Comparison of ENCODE assay signal across 14 cellular contexts in the genomic region with DNA sequence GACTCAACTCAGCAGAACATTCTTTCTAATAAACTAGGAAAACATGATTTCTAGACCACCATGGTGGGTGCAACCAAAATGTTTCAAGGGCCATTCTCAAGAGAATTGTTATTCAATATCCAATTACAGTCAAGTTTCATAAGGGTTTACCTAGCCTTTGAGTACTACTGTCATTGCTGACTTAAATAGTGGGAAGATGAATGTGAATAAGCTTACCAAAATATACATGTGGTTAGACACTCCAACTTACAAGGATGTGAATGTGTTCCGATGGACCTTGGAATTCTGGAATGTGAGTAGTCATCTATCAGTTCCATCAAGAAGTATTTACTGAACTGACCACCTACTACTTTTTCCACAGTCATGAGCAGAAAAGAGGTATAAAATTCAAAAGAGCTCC. TPM values are rescaled to one million over a fixed set of nuclear protein-coding genes. Genes with fewer than 3 reads are reported as not detected.
DNase-seq lines count a peak whose midpoint lies in the region; ATAC-seq and TF ChIP-seq lines count a peak whose summit lies in the region.
"Had no signal": no experiment of that assay in that cellular context is flagged by ENCODE, and none has a peak within 500 bp of the region (broad histone marks: within the 10 kb centered on the region; RNA-seq: fewer than 3 reads in every experiment).

No MANE protein-coding gene starts in this region.

- 0% methylated on average over 1 of the region's 1 CpG for WGBS in body of pancreas, 2 donors
- WGBS in mesenchymal stem cell, result no CpG with 5 or more reads among the region's 1 CpG

- TF ChIP-seq POLR2A in body of pancreas (IDR thresholded peaks at IDR 0.05), result no peak

- CTCF ChIA-PET in T-cell (lab: Charles Lee), result interaction anchor here in 1 of 2 donors (0.5 kb wide), 1 partner anchor 100 kb away, joined by 4 read pairs; no protein-coding TSS in a partner anchor

- no peaks in the 10 kb centered on the region for H3K36me3 ChIP-seq in body of pancreas (replicated peaks in 1 of 2; ENCODE audit: insufficient read depth in 1 of 2, low read depth in 2 of 2)
- H3K36me3 ChIP-seq in mesenchymal stem cell (ENCODE audit: control insufficient read depth in 1 of 2, insufficient read depth in 2 of 2, low read depth in 1 of 2, low read length in 2 of 2), result peaks cover 0 to 14% of the 10 kb centered on the region in 2 experiments
- H3K36me3 ChIP-seq: spleen had no signal

- H3K27me3 ChIP-seq in body of pancreas (no peaks in the 10 kb centered on the region), mesenchymal stem cell (ENCODE audit: control insufficient read depth in 1 of 2, insufficient read depth in 1 of 2, low read length in 2 of 2) (no peaks in the 10 kb centered on the region)
- H3K27me3 ChIP-seq: spleen had no signal

- H3K4me1 ChIP-seq in body of pancreas, result peaks cover 90% of the 10 kb centered on the region
- peaks cover 15% of the 10 kb centered on the region for H3K4me1 ChIP-seq in mesenchymal stem cell (ENCODE audit: control insufficient read depth, insufficient read depth, low read depth, low read length)

- intact Hi-C loops in body of pancreas (cut with DNase I), result no loop called here

- no peak overlapping the region for H3K4me3 Mint-ChIP-seq in T-cell
- H3K4me3 Mint-ChIP-seq: activated naive CD8-positive, alpha-beta T cell; CD8-positive, alpha-beta memory T cell; effector memory CD8-positive, alpha-beta T cell had no signal

- H2BK15ac ChIP-seq in mesenchymal stem cell (ENCODE audit: low read depth, poor library complexity, severe bottlenecking), result no peak overlapping the region

- no peaks in the 10 kb centered on the region for H3K9me3 ChIP-seq in body of pancreas
- H3K9me3 ChIP-seq in mesenchymal stem cell (ENCODE audit: control insufficient read depth, low read length), result no peaks in the 10 kb centered on the region
- H3K9me3 ChIP-seq: spleen had no signal

- no peaks in the 10 kb centered on the region for H3K36me3 Mint-ChIP-seq in T-cell
- H3K36me3 Mint-ChIP-seq: activated naive CD8-positive, alpha-beta T cell; CD8-positive, alpha-beta memory T cell had no signal

- H2BK12ac ChIP-seq in mesenchymal stem cell (ENCODE audit: low read length in 2 of 2), result no peak overlapping the region

- no peak overlapping the region for H3K4ac ChIP-seq in mesenchymal stem cell (ENCODE audit: low read depth in 1 of 2, low read length in 2 of 2)

- H3K9ac ChIP-seq in mesenchymal stem cell (ENCODE audit: low read length), result peak overlapping the region; percentile 72

- no peaks in the 10 kb centered on the region for H3K79me1 ChIP-seq in mesenchymal stem cell (replicated peaks; ENCODE audit: low read length, poor library complexity, severe bottlenecking)

- peak overlapping the region in 3 of 4 donors; percentile 59 to 86 (median 80) for H3K27ac ChIP-seq in body of pancreas
- peak overlapping the region; percentile 90 for H3K27ac ChIP-seq in mesenchymal stem cell (ENCODE audit: low read length, poor library complexity, severe bottlenecking)

- H2BK120ac ChIP-seq in mesenchymal stem cell (ENCODE audit: low read depth, low read length), result no peak overlapping the region

- H3K27me3 Mint-ChIP-seq in T-cell, result peaks cover 0 to 6% of the 10 kb centered on the region in 2 donors

- no peak overlapping the region for H3K4me2 ChIP-seq in mesenchymal stem cell (ENCODE audit: low read length, poor library complexity, severe bottlenecking)
- H3K4me2 ChIP-seq: PC-9 had no signal

- H3K9me3 Mint-ChIP-seq in T-cell, result no peaks in the 10 kb centered on the region
- H3K9me3 Mint-ChIP-seq: CD8-positive, alpha-beta memory T cell; effector memory CD8-positive, alpha-beta T cell had no signal

- H3K18ac ChIP-seq in mesenchymal stem cell (ENCODE audit: low read depth in 1 of 2, low read length in 2 of 2), result no peak overlapping the region

- no peak overlapping the region for H3K27ac Mint-ChIP-seq in T-cell
- H3K27ac Mint-ChIP-seq: activated naive CD8-positive, alpha-beta T cell; CD8-positive, alpha-beta memory T cell; effector memory CD8-positive, alpha-beta T cell had no signal

- POLR2A ChIA-PET in T-cell (lab: Charles Lee), result interaction anchor here in 1 of 2 donors (0.6 kb wide), 1 partner anchor 70 kb away, joined by 3 read pairs; no protein-coding TSS in a partner anchor

- no peak overlapping the region for H3K23ac ChIP-seq in mesenchymal stem cell (ENCODE audit: low read length in 2 of 2)

- ATAC-seq in body of pancreas (no peak), T-cell (replicated peaks in 1 of 4) (no peak), HG03039 (IDR thresholded peaks at IDR 0.05; ENCODE audit: unreplicated experiment) (no peak)
- no peak for ATAC-seq in stimulated activated naive CD8-positive, alpha-beta T cell treated with anti-CD3 and anti-CD28 coated beads, Interleukin-15, Interleukin-2, amounts not matched to agents 100 U/mL and 50 U/mL, for 24 hours
- ATAC-seq: effector memory CD8-positive, alpha-beta T cell had no signal

- H4K91ac ChIP-seq in mesenchymal stem cell (ENCODE audit: low read length), result no peak overlapping the region

- H2AK5ac ChIP-seq in mesenchymal stem cell (ENCODE audit: low read length, severe bottlenecking), result no peak overlapping the region

- no peak overlapping the region for H4K8ac ChIP-seq in mesenchymal stem cell (ENCODE audit: low read length)

- no peak for TF ChIP-seq CTCF in AG10803 (conservative IDR thresholded peaks at IDR 0.05; ENCODE audit: low read length)
- TF ChIP-seq CTCF in body of pancreas (IDR thresholded peaks at IDR 0.05), result no peak

- H2BK5ac ChIP-seq in mesenchymal stem cell (ENCODE audit: low read depth, low read length, poor library complexity, severe bottlenecking), result no peak overlapping the region

- no peak overlapping the region for H2AFZ ChIP-seq in mesenchymal stem cell (ENCODE audit: low read depth, low read length)
- H2AFZ ChIP-seq: PC-9 had no signal

- DNase-seq in AG10803 (ENCODE audit: low read depth) (peak; percentile 90), HS-27A (ENCODE audit: low read depth) (peak; percentile 69), body of pancreas (no peak), mesenchymal stem cell (peak; percentile 74), T-cell (no peak), SKM-1 treated with dmso at 0.1 percent for 144 hours (lab: John Stamatoyannopoulos, UW; ENCODE audit: unreplicated experiment) (no peak)
- DNase-seq in stimulated activated naive CD8-positive, alpha-beta T cell treated with anti-CD3 and anti-CD28 coated beads, Interleukin-15, Interleukin-2, amounts not matched to agents 100 U/mL and 50 U/mL, for 24 hours, result no peak
- DNase-seq: CD8-positive, alpha-beta memory T cell; effector memory CD8-positive, alpha-beta T cell; GOT3; PC-9; spleen had no signal

- H3K4me3 ChIP-seq in AG10803 (ENCODE audit: low read length) (no peak overlapping the region), body of pancreas (no peak overlapping the region), mesenchymal stem cell (ENCODE audit: insufficient read depth in 1 of 2, low read depth in 1 of 2, low read length in 2 of 2) (peak overlapping the region in 1 of 2 experiments; percentile 64)
- H3K4me3 ChIP-seq: PC-9, spleen had no signal

- no peaks in the 10 kb centered on the region for H3K4me1 Mint-ChIP-seq in T-cell
- H3K4me1 Mint-ChIP-seq: CD8-positive, alpha-beta memory T cell had no signal

- H3K14ac ChIP-seq in mesenchymal stem cell (ENCODE audit: low read length in 2 of 2), result no peak overlapping the region

RNA-seq across cellular contexts. Expression of a gene that starts 16.9 kb away (rescaled TPM):
- total RNA-seq in body of pancreas (10 to 100 TPM; 17.1 to 17.4 TPM), T-cell (under 1 TPM in 4 of 5 donors, not detected in 1; 0.23 to 0.60 (median 0.27) TPM)
- polyA plus RNA-seq in mesenchymal stem cell (2013, experiment 1 of 2), result 8.0 TPM
- 8.1 TPM for polyA plus RNA-seq in mesenchymal stem cell (2013, experiment 2 of 2)
- polyA plus RNA-seq: CD8-positive, alpha-beta memory T cell had no signal

Comparison
In these comparisons a context has a peak if more than half of its experiments do, and no peak if none do; other contexts are left out.
1. DNase-seq: peak in AG10803 (single experiment), HS-27A (single experiment) and mesenchymal stem cell (single experiment); none in body of pancreas (0 of 4), stimulated activated naive CD8-positive, alpha-beta T cell treated with anti-CD3 and anti-CD28 coated beads, Interleukin-15, Interleukin-2, amounts not matched to agents 100 U/mL and 50 U/mL, for 24 hours (single experiment), T-cell (0 of 34) and SKM-1 treated with dmso at 0.1 percent for 144 hours (single experiment).
2. RNA of a gene that starts 16.9 kb away (total RNA-seq): 17.1 to 17.4 TPM in body of pancreas; 0.23 to 0.60 TPM in T-cell; every median in the first group is over 10 times any median in the second.